11 cellular contexts compared by ENCODE assay signal in genomic region chr5:154771383-154771901, GRCh38. TPM values are rescaled to one million over a fixed set of nuclear protein-coding genes. Genes with fewer than 3 reads are reported as not detected.
DNase-seq lines count a peak whose midpoint lies in the region; ATAC-seq and TF ChIP-seq lines count a peak whose summit lies in the region.
"Had no signal": no experiment of that assay in that cellular context is flagged by ENCODE, and none has a peak within 500 bp of the region (broad histone marks: within the 10 kb centered on the region; RNA-seq: fewer than 3 reads in every experiment).

No MANE protein-coding gene starts in this region.

- ATAC-seq in memory B cell (ENCODE audit: low read depth) (no peak), upper lobe of right lung (peak; percentile 39)
- no peak for ATAC-seq in natural killer cell treated with Interleukin-12 subunit alpha and Interleukin-12 subunit beta and Interleukin-15 and Interleukin-18, amount 100 ng/mL, for 72 hours

- no peaks in the 10 kb centered on the region for H3K9me3 ChIP-seq in upper lobe of right lung
- H3K9me3 ChIP-seq: A549, upper lobe of left lung had no signal

- H3K4me1 ChIP-seq in upper lobe of right lung: peaks cover 59% of the 10 kb centered on the region

- H3K4me3 ChIP-seq in upper lobe of right lung: no peak overlapping the region
- H3K4me3 ChIP-seq: A549, upper lobe of left lung had no signal

- no peaks in the 10 kb centered on the region for H3K36me3 ChIP-seq in upper lobe of right lung
- H3K36me3 ChIP-seq: upper lobe of left lung had no signal

- H3K27ac ChIP-seq in cingulate gyrus (ENCODE audit: low read depth, low read length) (peak overlapping the region; percentile 33), upper lobe of right lung (no peak overlapping the region)
- H3K27ac ChIP-seq: A549 had no signal

- H3K27me3 Mint-ChIP-seq in T-helper 1 cell treated with Interleukin-12 subunit alpha and Interleukin-12 subunit beta and Interleukin-4 antibody, amounts not matched to agents 30 μg/mL and 1 μg/mL, for 36 hours (ENCODE audit: low read depth): no peaks in the 10 kb centered on the region
- H3K27me3 Mint-ChIP-seq in memory B cell: no peaks in the 10 kb centered on the region
- H3K27me3 Mint-ChIP-seq in natural killer cell treated with Interleukin-12 subunit alpha and Interleukin-12 subunit beta and Interleukin-15 and Interleukin-18, amount 100 ng/mL, for 72 hours: no peaks in the 10 kb centered on the region

- H3K4me3 Mint-ChIP-seq in T-helper 1 cell treated with Interleukin-12 subunit alpha and Interleukin-12 subunit beta and Interleukin-4 antibody, amounts not matched to agents 30 μg/mL and 1 μg/mL, for 36 hours: no peak overlapping the region
- peak overlapping the region; percentile 21 for H3K4me3 Mint-ChIP-seq in memory B cell
- no peak overlapping the region for H3K4me3 Mint-ChIP-seq in natural killer cell treated with Interleukin-12 subunit alpha and Interleukin-12 subunit beta and Interleukin-15 and Interleukin-18, amount 100 ng/mL, for 72 hours

- intact Hi-C loops in upper lobe of right lung (cut with DNase I): no loop called here

- peak overlapping the region; percentile 8 for H3K27ac Mint-ChIP-seq in T-helper 1 cell treated with Interleukin-12 subunit alpha and Interleukin-12 subunit beta and Interleukin-4 antibody, amounts not matched to agents 30 μg/mL and 1 μg/mL, for 36 hours
- H3K27ac Mint-ChIP-seq in memory B cell: peak overlapping the region; percentile 79
- no peak overlapping the region for H3K27ac Mint-ChIP-seq in natural killer cell treated with Interleukin-12 subunit alpha and Interleukin-12 subunit beta and Interleukin-15 and Interleukin-18, amount 100 ng/mL, for 72 hours

- H3K36me3 Mint-ChIP-seq in T-helper 1 cell treated with Interleukin-12 subunit alpha and Interleukin-12 subunit beta and Interleukin-4 antibody, amounts not matched to agents 30 μg/mL and 1 μg/mL, for 36 hours (ENCODE audit: low read depth): no peaks in the 10 kb centered on the region
- peaks cover 2% of the 10 kb centered on the region for H3K36me3 Mint-ChIP-seq in memory B cell
- no peaks in the 10 kb centered on the region for H3K36me3 Mint-ChIP-seq in natural killer cell treated with Interleukin-12 subunit alpha and Interleukin-12 subunit beta and Interleukin-15 and Interleukin-18, amount 100 ng/mL, for 72 hours

- H3K27me3 ChIP-seq in upper lobe of right lung: no peaks in the 10 kb centered on the region
- H3K27me3 ChIP-seq: upper lobe of left lung had no signal

- H3K9me3 Mint-ChIP-seq in T-helper 1 cell treated with Interleukin-12 subunit alpha and Interleukin-12 subunit beta and Interleukin-4 antibody, amounts not matched to agents 30 μg/mL and 1 μg/mL, for 36 hours: no peaks in the 10 kb centered on the region
- H3K9me3 Mint-ChIP-seq in memory B cell: no peaks in the 10 kb centered on the region
- no peaks in the 10 kb centered on the region for H3K9me3 Mint-ChIP-seq in natural killer cell treated with Interleukin-12 subunit alpha and Interleukin-12 subunit beta and Interleukin-15 and Interleukin-18, amount 100 ng/mL, for 72 hours

- DNase-seq in T-helper 1 cell (no peak), memory B cell (ENCODE audit: low spot score in 2 of 2) (no peak), upper lobe of right lung (no peak), Kasumi-1 (lab: John Stamatoyannopoulos, UW) (no peak), 8988T (no peak)
- no peak for DNase-seq in natural killer cell treated with Interleukin-12 subunit alpha and Interleukin-12 subunit beta and Interleukin-15 and Interleukin-18, amount 100 ng/mL, for 72 hours (ENCODE audit: low spot score)
- DNase-seq: T-helper 9 cell, upper lobe of left lung had no signal

- H3K4me1 Mint-ChIP-seq in T-helper 1 cell treated with Interleukin-12 subunit alpha and Interleukin-12 subunit beta and Interleukin-4 antibody, amounts not matched to agents 30 μg/mL and 1 μg/mL, for 36 hours (ENCODE audit: low read depth): peaks cover 44% of the 10 kb centered on the region
- peaks cover 65% of the 10 kb centered on the region for H3K4me1 Mint-ChIP-seq in memory B cell
- H3K4me1 Mint-ChIP-seq in natural killer cell treated with Interleukin-12 subunit alpha and Interleukin-12 subunit beta and Interleukin-15 and Interleukin-18, amount 100 ng/mL, for 72 hours (ENCODE audit: low read depth in 2 of 2): peaks cover 39 to 50% of the 10 kb centered on the region in 2 donors

- TF ChIP-seq CTCF in upper lobe of right lung (IDR thresholded peaks at IDR 0.05): no peak

RNA-seq across cellular contexts. Expression of gene LARP1, which starts 16.3 kb away (rescaled TPM):
- 151 TPM for total RNA-seq in upper lobe of right lung
- 100 to 1,000 TPM; 193 to 369 TPM for total RNA-seq in natural killer cell treated with Interleukin-12 subunit alpha and Interleukin-12 subunit beta and Interleukin-15 and Interleukin-18, amount 100 ng/mL, for 72 hours

Comparison
In these comparisons a context has a peak if more than half of its experiments do, and no peak if none do; other contexts are left out.
1. H3K27ac Mint-ChIP-seq: peak in T-helper 1 cell treated with Interleukin-12 subunit alpha and Interleukin-12 subunit beta and Interleukin-4 antibody, amounts not matched to agents 30 μg/mL and 1 μg/mL, for 36 hours (single experiment) and memory B cell (single experiment); none in natural killer cell treated with Interleukin-12 subunit alpha and Interleukin-12 subunit beta and Interleukin-15 and Interleukin-18, amount 100 ng/mL, for 72 hours (0 of 2).